In genomic region chrX:41010188-41010846, GRCh38 we compare ENCODE assay signal across 9 cellular contexts.
DNase-seq lines count a peak whose midpoint lies in the region; ATAC-seq, FAIRE-seq and TF ChIP-seq lines count a peak whose summit lies in the region.
"Had no signal": no experiment of that assay in that cellular context is flagged by ENCODE, and none has a peak within 500 bp of the region (broad histone marks: within the 10 kb centered on the region; RNA-seq: fewer than 3 reads in every experiment).

No MANE protein-coding gene starts in this region.

- H3K36me3 ChIP-seq in endodermal cell (ENCODE audit: control insufficient read depth, insufficient read depth, low read length): no peaks in the 10 kb centered on the region

- no peaks in the 10 kb centered on the region for H3K9me3 ChIP-seq in endodermal cell (ENCODE audit: control insufficient read depth, low read length)

- no peak overlapping the region for H3K4me3 ChIP-seq in endodermal cell (ENCODE audit: low read length)

- WGBS in endodermal cell (ENCODE audit: insufficient coverage in 1 of 2, insufficient read length in 1 of 2), 2 experiments: 72 to 92% methylated on average over 2 to 22 of the region's 22 CpGs

- peak; percentile 27 for DNase-seq in GM12891 (ENCODE audit: insufficient read length, low spot score)
- DNase-seq in NCI-H446 treated with DMSO at 0.1 percent for 48 hours (lab: John Stamatoyannopoulos, UW): peak; percentile 37
- peak; percentile 71 for DNase-seq in activated CD8-positive, alpha-beta memory T cell treated with anti-CD3 and anti-CD28 coated beads for 24 hours
- peak; percentile 86 for DNase-seq in endodermal cell
- peak; percentile 41 to 72 for DNase-seq in mesothelial cell of epicardium (ENCODE audit: low spot score in 2 of 2, unreplicated experiment in 2 of 2)
- DNase-seq in stimulated activated CD8-positive, alpha-beta memory T cell treated with anti-CD3 and anti-CD28 coated beads, Interleukin-15, amount 100 ng/mL, for 1 hour (ENCODE audit: low read depth): peak; percentile 0
- DNase-seq in NCI-H345 treated with DMSO at 0.1 percent for 48 hours (lab: John Stamatoyannopoulos, UW; ENCODE audit: unreplicated experiment): no peak

- H3K27me3 Mint-ChIP-seq in endodermal cell (ENCODE audit: insufficient read depth): no peaks in the 10 kb centered on the region
- H3K27me3 Mint-ChIP-seq in mesothelial cell of epicardium (ENCODE audit: low read depth): peaks cover 3% of the 10 kb centered on the region

- 0 out of 2 replicates have a peak, but pooled peaks have one; percentile 27 for TF ChIP-seq POLR2A in GM12891 (IDR thresholded peaks at IDR 0.05; ENCODE audit: low read depth, low read length)

- no peak for ATAC-seq in GM18520 (IDR thresholded peaks at IDR 0.05; ENCODE audit: unreplicated experiment)

- no peak overlapping the region for H3K27ac ChIP-seq in endodermal cell (ENCODE audit: low read depth, low read length)

- H3K27me3 ChIP-seq in endodermal cell (ENCODE audit: control insufficient read depth, insufficient read depth, low read length, poor library complexity, severe bottlenecking): no peaks in the 10 kb centered on the region

- H3K27ac Mint-ChIP-seq in endodermal cell (no peak overlapping the region), mesothelial cell of epicardium (peak overlapping the region; percentile 83)

- peak; percentile 13 for FAIRE-seq in GM12891 (lab: Jason Lieb, UNC)
- FAIRE-seq: colon had no signal

- H3K9ac ChIP-seq in endodermal cell (ENCODE audit: extremely low read depth, low read length, poor library complexity, severe bottlenecking): no peak overlapping the region

- TF ChIP-seq CTCF in endodermal cell (conservative IDR thresholded peaks at IDR 0.05) (peak; percentile 67), mesothelial cell of epicardium (IDR thresholded peaks at IDR 0.05; ENCODE audit: unreplicated experiment) (no peak)

- H3K4me1 ChIP-seq in endodermal cell (ENCODE audit: control insufficient read depth, insufficient read depth, low read length): no peaks in the 10 kb centered on the region

- H3K4me3 Mint-ChIP-seq in endodermal cell: no peak overlapping the region
- H3K4me3 Mint-ChIP-seq in mesothelial cell of epicardium: peak overlapping the region; percentile 15

- H3K4me1 Mint-ChIP-seq in endodermal cell (peaks cover 5% of the 10 kb centered on the region), mesothelial cell of epicardium (peaks cover 23% of the 10 kb centered on the region)

- H3K36me3 Mint-ChIP-seq in endodermal cell (ENCODE audit: low read depth) (no peaks in the 10 kb centered on the region), mesothelial cell of epicardium (no peaks in the 10 kb centered on the region)

- H3K9me3 Mint-ChIP-seq in endodermal cell (peaks cover 35% of the 10 kb centered on the region), mesothelial cell of epicardium (peaks cover 17% of the 10 kb centered on the region)

TF ChIP-seq in GM12891, 5 proteins besides CTCF, POLR2A, EP300 and RAD21:
- TF ChIP-seq POLR2AphosphoS5 (IDR thresholded peaks at IDR 0.05; ENCODE audit: low read depth, low read length): no peak
- TF ChIP-seq SPI1 (IDR thresholded peaks at IDR 0.05; ENCODE audit: low read depth, low read length): no peak
- TF ChIP-seq TAF1 (IDR thresholded peaks at IDR 0.05; ENCODE audit: low read depth, low read length): no peak
- TF ChIP-seq PAX5 (IDR thresholded peaks at IDR 0.05; ENCODE audit: insufficient read depth, low read length, severe bottlenecking): no peak
- TF ChIP-seq POU2F2 (IDR thresholded peaks at IDR 0.05; ENCODE audit: low read depth, low read length): no peak
